In the genomic region with DNA sequence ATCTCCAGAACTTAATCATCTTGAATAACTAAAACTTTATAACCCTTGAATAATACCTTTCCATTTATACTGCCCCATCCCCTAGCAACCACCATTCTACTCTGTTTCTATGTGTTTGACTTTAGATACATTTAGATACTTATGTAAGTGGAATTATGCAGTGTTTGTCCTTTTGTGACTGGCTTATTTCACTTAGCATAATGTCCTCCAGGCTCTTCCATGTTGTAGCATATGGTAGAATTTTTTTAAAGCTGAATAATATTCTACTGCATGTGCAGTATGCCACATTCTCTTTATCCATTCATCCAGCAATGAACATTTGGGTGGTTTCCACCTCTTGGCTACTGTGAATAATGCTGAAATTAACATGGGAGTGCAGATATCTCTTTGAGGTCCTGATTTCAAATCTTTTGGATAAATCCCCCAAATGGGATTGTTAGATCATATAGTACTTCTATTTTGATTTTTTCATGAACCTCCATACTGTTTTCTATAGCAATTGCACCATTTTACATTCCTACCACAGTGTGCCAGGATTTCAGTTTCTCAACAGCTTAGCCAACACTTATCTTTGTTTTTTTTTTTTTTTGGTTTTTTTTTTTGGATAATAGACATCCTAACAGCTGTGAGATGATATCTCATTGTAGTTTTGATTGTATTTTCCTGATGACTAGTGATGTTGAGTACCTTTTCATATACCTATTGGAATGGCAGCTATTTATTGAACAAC, we compare ENCODE assay signal across 22 cellular contexts.
"Had no signal": no experiment of that assay in that cellular context is flagged by ENCODE, and none has a peak within 500 bp of the region (broad histone marks: within the 10 kb centered on the region; RNA-seq: fewer than 3 reads in every experiment).

No MANE protein-coding gene starts in this region.

- H3K4me3 ChIP-seq: adrenal gland, ascending aorta, Peyer's patch, SJCRH30 had no signal

- DNase-seq: activated CD4-positive, alpha-beta memory T cell treated with anti-CD3 and anti-CD28 coated beads for 36 hours; activated CD4-positive, alpha-beta T cell treated with anti-CD3 and anti-CD28 coated beads, Interleukin-2, amount 10 ng/mL, durations not matched to agents 7 days and 5 days; activated CD4-positive, CD25-positive, alpha-beta regulatory T cell; activated CD8-positive, alpha-beta memory T cell treated with anti-CD3 and anti-CD28 coated beads for 24 hours; activated gamma-delta T cell; activated naive CD4-positive, alpha-beta T cell treated with anti-CD3 and anti-CD28 coated beads, Interleukin-2, amount 10 ng/mL, durations not matched to agents 7 days and 5 days; activated naive CD8-positive, alpha-beta T cell treated with anti-CD3 and anti-CD28 coated beads for 36 hours; activated T-cell treated with anti-CD3 and anti-CD28 coated beads, Interleukin-2, amount 50 U/mL, for 4 hours; adrenal gland; MM.1S; NCI-H1105; NCI-H1436; NCI-H1694 treated with DMSO at 0.1 percent for 48 hours; NCI-H2029 treated with DMSO at 0.1 percent for 48 hours; NCI-H2227 treated with DMSO at 0.1 percent for 48 hours; NCI-H524; Peyer's patch; Right ventricle myocardium superior; SJCRH30; SK-N-SH; T-helper 1 cell had no signal
